10 cellular contexts compared by ENCODE assay signal in the genomic region with DNA sequence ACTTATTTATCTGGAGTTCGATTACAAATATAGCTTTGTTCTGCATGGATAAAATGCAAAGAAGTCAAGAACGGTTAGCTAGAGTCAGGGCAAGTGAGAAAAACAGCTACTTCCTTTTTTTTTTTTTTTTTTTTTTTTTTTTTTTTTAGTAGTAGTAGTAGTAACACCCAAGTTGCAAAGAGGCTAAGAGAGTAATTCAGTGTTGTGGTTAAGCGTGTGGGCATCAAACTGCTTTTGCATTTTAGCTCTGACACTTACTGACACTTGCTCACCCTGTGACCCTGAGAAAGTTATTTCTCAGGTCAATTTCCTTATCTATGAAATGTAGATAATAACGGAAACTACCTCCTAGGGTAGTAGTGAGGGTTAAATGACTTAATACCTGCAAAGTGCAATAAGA.
DNase-seq lines count a peak whose midpoint lies in the region; ATAC-seq and TF ChIP-seq lines count a peak whose summit lies in the region.
"Had no signal": no experiment of that assay in that cellular context is flagged by ENCODE, and none has a peak within 500 bp of the region (broad histone marks: within the 10 kb centered on the region; RNA-seq: fewer than 3 reads in every experiment).

No MANE protein-coding gene starts in this region.

- TF ChIP-seq CTCF in GM13977 (IDR thresholded peaks at IDR 0.05; ENCODE audit: extremely low read depth, insufficient read depth, missing control alignments), result no peak
- no peak for TF ChIP-seq CTCF in upper lobe of right lung (IDR thresholded peaks at IDR 0.05)

- H3K4me1 Mint-ChIP-seq in activated naive CD4-positive, alpha-beta T cell treated with anti-CD3 and anti-CD28 coated beads, Interleukin-2, amount 10 ng/mL, durations not matched to agents 7 days and 5 days, result peaks cover 30% of the 10 kb centered on the region
- peaks cover 49 to 77% of the 10 kb centered on the region in 2 donors for H3K4me1 Mint-ChIP-seq in stimulated activated naive B cell treated with anti-CD40 and anti-IgM and Interleukin-4, amounts not matched to agents 10 μg/mL and 1 μg/mL and 100 μg/mL, for 72 hours

- TF ChIP-seq POLR2A in Raji (IDR thresholded peaks at IDR 0.05; ENCODE audit: insufficient read depth, low read depth, low read length), result peak; percentile 27; the same call in 1 of the 2 replicates

- intact Hi-C loops in upper lobe of right lung (cut with DNase I), result no loop called here

- H3K9me3 Mint-ChIP-seq in activated naive CD4-positive, alpha-beta T cell treated with anti-CD3 and anti-CD28 coated beads, Interleukin-2, amount 10 ng/mL, durations not matched to agents 7 days and 5 days, result no peaks in the 10 kb centered on the region
- H3K9me3 Mint-ChIP-seq in stimulated activated naive B cell treated with anti-CD40 and anti-IgM and Interleukin-4, amounts not matched to agents 10 μg/mL and 1 μg/mL and 100 μg/mL, for 72 hours, result no peaks in the 10 kb centered on the region
- H3K9me3 Mint-ChIP-seq: brain had no signal

- H3K4me1 ChIP-seq in upper lobe of right lung, result no peaks in the 10 kb centered on the region

- H3K4me3 ChIP-seq in upper lobe of right lung, result no peak overlapping the region

- in situ Hi-C loops in GM13977 (cut with MboI; ENCODE audit: low pct_unique_long_range_greater_than_20kb, low sequenced_read_pairs, unreplicated experiment), result no loop called here

- CTCF ChIA-PET in activated naive CD4-positive, alpha-beta T cell treated with anti-CD3 and anti-CD28 coated beads, Interleukin-2, amount 10 ng/mL, durations not matched to agents 7 days and 5 days (lab: Charles Lee), result interaction anchor here (0.9 to 1.1 kb wide), 2 partner anchors 11 to 94 kb away, joined by 3 to 6 read pairs; no protein-coding TSS in a partner anchor

- no peaks in the 10 kb centered on the region for H3K36me3 ChIP-seq in upper lobe of right lung

- H3K4me3 Mint-ChIP-seq in activated naive CD4-positive, alpha-beta T cell treated with anti-CD3 and anti-CD28 coated beads, Interleukin-2, amount 10 ng/mL, durations not matched to agents 7 days and 5 days, result no peak overlapping the region
- peak overlapping the region; percentile 22 to 48 for H3K4me3 Mint-ChIP-seq in stimulated activated naive B cell treated with anti-CD40 and anti-IgM and Interleukin-4, amounts not matched to agents 10 μg/mL and 1 μg/mL and 100 μg/mL, for 72 hours
- H3K4me3 Mint-ChIP-seq: brain had no signal

- no peaks in the 10 kb centered on the region for H3K9me3 ChIP-seq in upper lobe of right lung

- H3K27me3 ChIP-seq in upper lobe of right lung, result no peaks in the 10 kb centered on the region

- no peaks in the 10 kb centered on the region for H3K36me3 Mint-ChIP-seq in activated naive CD4-positive, alpha-beta T cell treated with anti-CD3 and anti-CD28 coated beads, Interleukin-2, amount 10 ng/mL, durations not matched to agents 7 days and 5 days
- H3K36me3 Mint-ChIP-seq in stimulated activated naive B cell treated with anti-CD40 and anti-IgM and Interleukin-4, amounts not matched to agents 10 μg/mL and 1 μg/mL and 100 μg/mL, for 72 hours, result no peaks in the 10 kb centered on the region
- H3K36me3 Mint-ChIP-seq: brain had no signal

- no peak overlapping the region for H3K27ac ChIP-seq in upper lobe of right lung

- H3K27ac Mint-ChIP-seq in activated naive CD4-positive, alpha-beta T cell treated with anti-CD3 and anti-CD28 coated beads, Interleukin-2, amount 10 ng/mL, durations not matched to agents 7 days and 5 days, result peak overlapping the region; percentile 22
- peak overlapping the region; percentile 86 for H3K27ac Mint-ChIP-seq in stimulated activated naive B cell treated with anti-CD40 and anti-IgM and Interleukin-4, amounts not matched to agents 10 μg/mL and 1 μg/mL and 100 μg/mL, for 72 hours
- H3K27ac Mint-ChIP-seq: brain had no signal

- peaks cover 8% of the 10 kb centered on the region for H3K27me3 Mint-ChIP-seq in activated naive CD4-positive, alpha-beta T cell treated with anti-CD3 and anti-CD28 coated beads, Interleukin-2, amount 10 ng/mL, durations not matched to agents 7 days and 5 days
- H3K27me3 Mint-ChIP-seq in stimulated activated naive B cell treated with anti-CD40 and anti-IgM and Interleukin-4, amounts not matched to agents 10 μg/mL and 1 μg/mL and 100 μg/mL, for 72 hours, result no peaks in the 10 kb centered on the region

- peak; percentile 37 for DNase-seq in activated naive CD4-positive, alpha-beta T cell treated with anti-CD3 and anti-CD28 coated beads, Interleukin-2, amount 10 ng/mL, durations not matched to agents 7 days and 5 days
- no peak for DNase-seq in activated naive CD4-positive, alpha-beta T cell (lab: John Stamatoyannopoulos, UW)
- DNase-seq in stimulated activated naive B cell treated with anti-CD40 and anti-IgM and Interleukin-4, amounts not matched to agents 10 μg/mL and 1 μg/mL and 100 μg/mL, for 72 hours, result peak; percentile 26
- DNase-seq in GM13977 (ENCODE audit: low spot score) (no peak), upper lobe of right lung (no peak), putamen (ENCODE audit: low spot score) (no peak)
- DNase-seq: MM.1S had no signal

- ATAC-seq in HG03060 (IDR thresholded peaks at IDR 0.05; ENCODE audit: low read depth, unreplicated experiment), result peak; percentile 57
- ATAC-seq in stimulated activated naive B cell treated with anti-CD40 and anti-IgM and Interleukin-4, amounts not matched to agents 10 μg/mL and 1 μg/mL and 100 μg/mL, for 72 hours (replicated peaks), result peak; percentile 93 to 95
- ATAC-seq in upper lobe of right lung, result no peak

Comparison
In these comparisons a context has a peak if more than half of its experiments do, and no peak if none do; other contexts are left out.
1. DNase-seq: peak in activated naive CD4-positive, alpha-beta T cell treated with anti-CD3 and anti-CD28 coated beads, Interleukin-2, amount 10 ng/mL, durations not matched to agents 7 days and 5 days (single experiment) and stimulated activated naive B cell treated with anti-CD40 and anti-IgM and Interleukin-4, amounts not matched to agents 10 μg/mL and 1 μg/mL and 100 μg/mL, for 72 hours (single experiment); none in activated naive CD4-positive, alpha-beta T cell (0 of 4), GM13977 (single experiment), upper lobe of right lung (single experiment) and putamen (single experiment).